ENCODE assay signal across 8 cellular contexts in the genomic region with DNA sequence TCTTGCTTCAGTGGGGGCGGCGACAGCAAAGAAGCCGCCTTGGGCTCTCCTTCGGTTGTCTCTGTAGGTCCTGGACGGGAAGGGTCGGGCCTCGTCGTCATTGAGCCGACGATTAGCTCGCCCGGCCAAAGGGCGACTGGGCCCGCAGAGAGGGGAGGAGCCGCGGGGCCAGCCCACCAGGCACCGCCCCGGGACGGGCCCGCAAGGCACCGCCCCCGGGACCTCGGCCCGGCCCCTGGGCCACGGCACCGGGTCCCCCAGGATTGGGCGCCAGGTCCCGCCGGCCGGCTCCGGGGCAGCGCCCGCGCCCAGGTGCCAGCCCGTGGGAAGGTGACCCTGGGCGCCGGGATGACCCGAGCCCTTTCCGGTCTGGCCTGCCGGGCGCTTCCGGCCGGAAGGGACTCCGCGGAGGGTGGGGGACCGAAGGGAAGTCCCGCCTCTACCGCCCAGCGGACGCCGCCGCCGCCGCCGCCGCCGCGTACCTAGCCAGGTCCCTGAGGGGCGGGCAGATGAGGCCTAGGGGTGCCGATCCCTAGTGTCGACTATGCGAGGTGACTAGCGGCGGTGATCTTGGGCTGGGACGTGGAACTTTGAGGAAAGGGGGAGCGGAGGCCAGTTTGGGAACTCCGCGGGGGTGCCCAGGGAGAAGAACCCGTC. TPM values are rescaled to one million over a fixed set of nuclear protein-coding genes. Genes with fewer than 3 reads are reported as not detected.
DNase-seq lines count a peak whose midpoint lies in the region; ATAC-seq, FAIRE-seq and TF ChIP-seq lines count a peak whose summit lies in the region.

Gene GBA2 (minus strand): TSS at position 371 of the 657 bp plus-strand sequence. CDS start 524 bp downstream, outside the sequence.
Gene RGP1 (plus strand): TSS at position 430 of the 657 bp plus-strand sequence. CDS start 469 bp downstream, outside the sequence.

- no peak; the same call in 1 of the 2 replicates for TF ChIP-seq RAD21 in HepG2 (CRISPR knock-in tag; IDR thresholded peaks at IDR 0.05)

- H3K4me2 ChIP-seq in HepG2 (ENCODE audit: low read depth, low read length) = peak within 1 kb of the TSS; percentile 94

- BruUV-seq in HepG2 (replicated peaks; lab: Mats Ljungman, UMichigan) = no TSS peak

- no peak for FAIRE-seq in HepG2 (lab: Jason Lieb, UNC)

- peaks cover 16 to 39% of the 10 kb centered on the region in 2 experiments for H3K36me3 ChIP-seq in HepG2 (replicated peaks in 1 of 2; ENCODE audit: control insufficient read depth in 1 of 2, insufficient read depth in 2 of 2, low read length in 2 of 2)

- H3K27ac ChIP-seq in HepG2 (ENCODE audit: extremely low read length, insufficient read depth, low read length) = peak within 1 kb of the TSS; percentile 89

- TF ChIP-seq CTCF in HepG2 (CRISPR knock-in tag; IDR thresholded peaks at IDR 0.05) = no peak; the same call in 1 of the 2 replicates

- DNase-seq in AML-193 (lab: John Stamatoyannopoulos, UW) = peak; percentile 27 to 45
- peak; percentile 21 for DNase-seq in NCI-H510A treated with DMSO at 0.1 percent for 48 hours (lab: John Stamatoyannopoulos, UW)
- DNase-seq in activated CD4-positive, alpha-beta T cell treated with anti-CD3 and anti-CD28 coated beads, Interleukin-2, amount 50 U/mL, for 1 hour = peak; percentile 48
- DNase-seq in dermis microvascular lymphatic vessel endothelial cell (ENCODE audit: low read depth in 2 of 2) = peak; percentile 70 to 89
- DNase-seq in HepG2 (ENCODE audit: low spot score) = peak; percentile 77
- DNase-seq in stimulated activated CD4-positive, alpha-beta T cell treated with anti-CD3 and anti-CD28 coated beads, Interleukin-4, amount 100 ng/mL, for 1 hour = peak; percentile 70

- peak within 1 kb of the TSS; percentile 94 for H3K9ac ChIP-seq in HepG2 (ENCODE audit: insufficient read depth, low read depth, low read length)

- H3K4me3 ChIP-seq in HepG2 (replicated peaks in 1 of 3; ENCODE audit: insufficient read depth in 1 of 3, low read depth in 2 of 3, low read length in 3 of 3) = peak within 1 kb of the TSS; percentile 95 to 99 (median 98)

- in situ Hi-C loops in HepG2 (cut with HindIII; ENCODE audit: extremely low pct_ligation_motif_present, low pct_unique_long_range_greater_than_20kb) = no loop called here

- no peaks in the 10 kb centered on the region; a peak in 2 of 5 replicates for H3K27me3 ChIP-seq in HepG2 (ENCODE audit: control insufficient read depth in 1 of 2, insufficient read depth in 2 of 2, low read length in 2 of 2)

- TF ChIP-seq EP300 in HepG2 (IDR thresholded peaks at IDR 0.05; ENCODE audit: low read depth in 2 of 2, low read length in 2 of 2) (0 out of 4 replicates have a peak, but pooled peaks of 1 of the 2 experiments have one; percentile 15), HepG2 (CRISPR knock-in tag; IDR thresholded peaks at IDR 0.05; ENCODE audit: borderline replicate concordance) (no peak)

- no peak within 1 kb of the TSS for H2AFZ ChIP-seq in HepG2 (ENCODE audit: low read length)

- intact Hi-C loops in HepG2 (cut with micrococcal nuclease; ENCODE audit: unreplicated experiment) = loop anchor here (1.0 to 2.0 kb wide), 2 partner anchors 16 to 91 kb away; partner anchors contain the start of genes CCDC107, CREB3, RMRP and TLN1

- peaks cover 46% of the 10 kb centered on the region for H3K79me2 ChIP-seq in HepG2 (ENCODE audit: insufficient read depth, low read length)

- TF ChIP-seq POLR2A in HepG2 (IDR thresholded peaks at IDR 0.05; ENCODE audit: insufficient read depth in 1 of 2, low read depth in 2 of 2, low read length in 2 of 2) = peak; percentile 59 to 68

- ATAC-seq in GM19023 (IDR thresholded peaks at IDR 0.05; ENCODE audit: unreplicated experiment) (peak; percentile 86), HG03159 (IDR thresholded peaks at IDR 0.05; ENCODE audit: unreplicated experiment) (peak; percentile 73), HepG2 (peak; percentile 90)

- POLR2A ChIA-PET in HepG2 (lab: Yijun Ruan, JAX) = interaction anchor here (1.0 to 5.8 kb wide), 17 partner anchors 8 to 103 kb away, joined by 3 to 102 read pairs (median 9); partner anchors contain the start of genes ARHGEF39, CCDC107, CREB3 and HINT2

- H3K4me1 ChIP-seq in HepG2 (ENCODE audit: insufficient read depth, low read length) = peaks cover 42% of the 10 kb centered on the region

- H3K9me3 ChIP-seq in HepG2 (ENCODE audit: low read length) = no peaks in the 10 kb centered on the region

- WGBS in HepG2 (ENCODE audit: low lambda C conversion rate) = 2% methylated on average over 29 of the region's 69 CpGs

- CTCF ChIA-PET in HepG2 (lab: Yijun Ruan, JAX; ENCODE audit: low intra/inter-chr PET ratio, low total read pairs) = no interaction called here

- peaks cover 39% of the 10 kb centered on the region for H4K20me1 ChIP-seq in HepG2 (ENCODE audit: insufficient read depth, low read length)

TF ChIP-seq in HepG2, 621 proteins besides CTCF, POLR2A, EP300 and RAD21 (continues in another document):
- TF ChIP-seq HES4 (CRISPR knock-in tag; IDR thresholded peaks at IDR 0.05; ENCODE audit: borderline replicate concordance) = peak; percentile 24; the same call in 1 of the 2 replicates
- TF ChIP-seq, protein P1, sequence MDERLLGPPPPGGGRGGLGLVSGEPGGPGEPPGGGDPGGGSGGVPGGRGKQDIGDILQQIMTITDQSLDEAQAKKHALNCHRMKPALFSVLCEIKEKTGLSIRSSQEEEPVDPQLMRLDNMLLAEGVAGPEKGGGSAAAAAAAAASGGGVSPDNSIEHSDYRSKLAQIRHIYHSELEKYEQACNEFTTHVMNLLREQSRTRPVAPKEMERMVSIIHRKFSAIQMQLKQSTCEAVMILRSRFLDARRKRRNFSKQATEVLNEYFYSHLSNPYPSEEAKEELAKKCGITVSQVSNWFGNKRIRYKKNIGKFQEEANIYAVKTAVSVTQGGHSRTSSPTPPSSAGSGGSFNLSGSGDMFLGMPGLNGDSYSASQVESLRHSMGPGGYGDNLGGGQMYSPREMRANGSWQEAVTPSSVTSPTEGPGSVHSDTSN (CRISPR knock-in tag; IDR thresholded peaks at IDR 0.05) = no peak
- no peak for TF ChIP-seq MBD4 (IDR thresholded peaks at IDR 0.05; ENCODE audit: borderline replicate concordance, low read length)
- TF ChIP-seq MTF1 (CRISPR knock-in tag; IDR thresholded peaks at IDR 0.05) = no peak

RNA-seq across cellular contexts. Expression of gene GBA2, which starts in this region (rescaled TPM):
- total RNA-seq in dermis microvascular lymphatic vessel endothelial cell (66.6 and 78.1 TPM in 2 replicates), HepG2 (2016; rRNA removed; fragmentation: Illumina TruSeq; extraction: Trizol) (24.4 and 37.5 TPM in 2 replicates)
- total RNA-seq in HepG2 (2016; cell fraction: cytosol; rRNA removed; fragmentation: Illumina TruSeq; extraction: Trizol; ENCODE audit: low read depth) = 11.1 and 11.7 TPM in 2 replicates
- total RNA-seq in HepG2 (2016; cell fraction: insoluble cytoplasmic fraction; rRNA removed; fragmentation: Illumina TruSeq; extraction: Trizol) = 21.2 and 40.4 TPM in 2 replicates
- 27.6 and 27.8 TPM in 2 replicates for total RNA-seq in HepG2 (2016; cell fraction: membrane; rRNA removed; fragmentation: Illumina TruSeq; extraction: Trizol)
- total RNA-seq in HepG2 (2016; cell fraction: nucleus; rRNA removed; fragmentation: Illumina TruSeq; extraction: Trizol) = 70.2 and 71.7 TPM in 2 replicates
- polyA plus RNA-seq in HepG2 (2011; rRNA removed) = 86.1 and 96.9 TPM in 2 replicates
- polyA plus RNA-seq in HepG2 (2011; cell fraction: cytosol; rRNA removed) = 54.1 and 58.1 TPM in 2 replicates
- polyA plus RNA-seq in HepG2 (2011; cell fraction: nucleus; rRNA removed) = 385 and 395 TPM in 2 replicates
- 50.0 and 65.4 TPM in 2 replicates for polyA plus RNA-seq in HepG2 (2012)
- polyA plus RNA-seq in HepG2 (2016; cell fraction: cytosol; fragmentation: Illumina TruSeq; extraction: Trizol; ENCODE audit: low read depth) = 10.5 and 11.2 TPM in 2 replicates
- polyA plus RNA-seq in HepG2 (2016; cell fraction: insoluble cytoplasmic fraction; fragmentation: Illumina TruSeq; extraction: Trizol; ENCODE audit: low read depth) = 21.6 and 24.7 TPM in 2 replicates
- polyA plus RNA-seq in HepG2 (2016; cell fraction: membrane; fragmentation: Illumina TruSeq; extraction: Trizol; ENCODE audit: low read depth) = 23.2 and 23.4 TPM in 2 replicates
- 145 and 166 TPM in 2 replicates for polyA plus RNA-seq in HepG2 (2016; cell fraction: nucleus; fragmentation: Illumina TruSeq; extraction: Trizol; ENCODE audit: insufficient read depth, low read depth)
- 62.6 and 136 TPM in 2 replicates for polyA minus RNA-seq in HepG2 (2011; rRNA and poly(A)+ RNA removed; ENCODE audit: low replicate concordance)
- 24.7 and 24.9 TPM in 2 replicates for polyA minus RNA-seq in HepG2 (2011; cell fraction: cytosol; rRNA and poly(A)+ RNA removed)
- 155 and 168 TPM in 2 replicates for polyA minus RNA-seq in HepG2 (2011; cell fraction: nucleus; rRNA and poly(A)+ RNA removed)

RNA-seq across cellular contexts. Expression of gene RGP1, which starts in this region (rescaled TPM):
- total RNA-seq in dermis microvascular lymphatic vessel endothelial cell (9.0 and 11.3 TPM in 2 replicates), HepG2 (2016; rRNA removed; fragmentation: Illumina TruSeq; extraction: Trizol) (12.6 and 12.7 TPM in 2 replicates)
- total RNA-seq in HepG2 (2016; cell fraction: cytosol; rRNA removed; fragmentation: Illumina TruSeq; extraction: Trizol; ENCODE audit: low read depth) = 1.6 and 1.9 TPM in 2 replicates
- 10.9 and 13.5 TPM in 2 replicates for total RNA-seq in HepG2 (2016; cell fraction: insoluble cytoplasmic fraction; rRNA removed; fragmentation: Illumina TruSeq; extraction: Trizol)
- total RNA-seq in HepG2 (2016; cell fraction: membrane; rRNA removed; fragmentation: Illumina TruSeq; extraction: Trizol) = 7.5 and 7.7 TPM in 2 replicates
- total RNA-seq in HepG2 (2016; cell fraction: nucleus; rRNA removed; fragmentation: Illumina TruSeq; extraction: Trizol) = 9.8 and 10.7 TPM in 2 replicates
- 18.7 and 21.0 TPM in 2 replicates for polyA plus RNA-seq in HepG2 (2011; rRNA removed)
- 13.4 and 13.5 TPM in 2 replicates for polyA plus RNA-seq in HepG2 (2011; cell fraction: cytosol; rRNA removed)
- polyA plus RNA-seq in HepG2 (2011; cell fraction: nucleus; rRNA removed) = 31.7 and 33.0 TPM in 2 replicates
- 10.9 TPM in 2 replicates for polyA plus RNA-seq in HepG2 (2012)
- 3.5 and 3.8 TPM in 2 replicates for polyA plus RNA-seq in HepG2 (2016; cell fraction: cytosol; fragmentation: Illumina TruSeq; extraction: Trizol; ENCODE audit: low read depth)
- polyA plus RNA-seq in HepG2 (2016; cell fraction: insoluble cytoplasmic fraction; fragmentation: Illumina TruSeq; extraction: Trizol; ENCODE audit: low read depth) = 9.5 and 11.3 TPM in 2 replicates
- polyA plus RNA-seq in HepG2 (2016; cell fraction: membrane; fragmentation: Illumina TruSeq; extraction: Trizol; ENCODE audit: low read depth) = 5.6 TPM in 2 replicates
- 14.0 and 14.1 TPM in 2 replicates for polyA plus RNA-seq in HepG2 (2016; cell fraction: nucleus; fragmentation: Illumina TruSeq; extraction: Trizol; ENCODE audit: insufficient read depth, low read depth)
- polyA minus RNA-seq in HepG2 (2011; rRNA and poly(A)+ RNA removed; ENCODE audit: low replicate concordance) = 32.1 and 35.8 TPM in 2 replicates
- 8.6 and 10.3 TPM in 2 replicates for polyA minus RNA-seq in HepG2 (2011; cell fraction: cytosol; rRNA and poly(A)+ RNA removed)
- polyA minus RNA-seq in HepG2 (2011; cell fraction: nucleus; rRNA and poly(A)+ RNA removed) = 13.1 and 16.8 TPM in 2 replicates

Comparison
In these comparisons a context has a peak if more than half of its experiments do, and no peak if none do; other contexts are left out.
1. Peak in every context shown above with its lines: DNase-seq, ATAC-seq, H3K4me3 ChIP-seq and H3K27ac ChIP-seq.
2. DNase-seq: peak in every context shown above with its lines; median percentile 80 in dermis microvascular lymphatic vessel endothelial cell; 77 in HepG2; 70 in stimulated activated CD4-positive, alpha-beta T cell treated with anti-CD3 and anti-CD28 coated beads, Interleukin-4, amount 100 ng/mL, for 1 hour; 48 in activated CD4-positive, alpha-beta T cell treated with anti-CD3 and anti-CD28 coated beads, Interleukin-2, amount 50 U/mL, for 1 hour; 36 in AML-193; 21 in NCI-H510A treated with DMSO at 0.1 percent for 48 hours.